ENCODE assay signal across 1 cellular context in genomic region chr16:2242598-2242997, GRCh38.
TF ChIP-seq lines count a peak whose summit lies in the region.

No MANE protein-coding gene starts in this region.

TF ChIP-seq in K562, 482 proteins besides CTCF, POLR2A, EP300 and RAD21:
- TF ChIP-seq CC2D1A (IDR thresholded peaks at IDR 0.05): no peak
- TF ChIP-seq ZNF232 (CRISPR knock-in tag; IDR thresholded peaks at IDR 0.05): no peak
- no peak for TF ChIP-seq FOXA3 (CRISPR knock-in tag; conservative IDR thresholded peaks at IDR 0.05 in 1 of 2, IDR thresholded peaks at IDR 0.05 in 1 of 2)
- TF ChIP-seq, protein P1, sequence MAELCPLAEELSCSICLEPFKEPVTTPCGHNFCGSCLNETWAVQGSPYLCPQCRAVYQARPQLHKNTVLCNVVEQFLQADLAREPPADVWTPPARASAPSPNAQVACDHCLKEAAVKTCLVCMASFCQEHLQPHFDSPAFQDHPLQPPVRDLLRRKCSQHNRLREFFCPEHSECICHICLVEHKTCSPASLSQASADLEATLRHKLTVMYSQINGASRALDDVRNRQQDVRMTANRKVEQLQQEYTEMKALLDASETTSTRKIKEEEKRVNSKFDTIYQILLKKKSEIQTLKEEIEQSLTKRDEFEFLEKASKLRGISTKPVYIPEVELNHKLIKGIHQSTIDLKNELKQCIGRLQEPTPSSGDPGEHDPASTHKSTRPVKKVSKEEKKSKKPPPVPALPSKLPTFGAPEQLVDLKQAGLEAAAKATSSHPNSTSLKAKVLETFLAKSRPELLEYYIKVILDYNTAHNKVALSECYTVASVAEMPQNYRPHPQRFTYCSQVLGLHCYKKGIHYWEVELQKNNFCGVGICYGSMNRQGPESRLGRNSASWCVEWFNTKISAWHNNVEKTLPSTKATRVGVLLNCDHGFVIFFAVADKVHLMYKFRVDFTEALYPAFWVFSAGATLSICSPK (IDR thresholded peaks at IDR 0.05; ENCODE audit: borderline replicate concordance): no peak
- no peak for TF ChIP-seq KAT8 (IDR thresholded peaks at IDR 0.05; ENCODE audit: low read depth)
- TF ChIP-seq SPI1 (IDR thresholded peaks at IDR 0.05; ENCODE audit: borderline replicate concordance, low read depth, low read length): peak; percentile 73
- no peak for TF ChIP-seq MAFK (IDR thresholded peaks at IDR 0.05; ENCODE audit: low read length)
- TF ChIP-seq, protein P2, sequence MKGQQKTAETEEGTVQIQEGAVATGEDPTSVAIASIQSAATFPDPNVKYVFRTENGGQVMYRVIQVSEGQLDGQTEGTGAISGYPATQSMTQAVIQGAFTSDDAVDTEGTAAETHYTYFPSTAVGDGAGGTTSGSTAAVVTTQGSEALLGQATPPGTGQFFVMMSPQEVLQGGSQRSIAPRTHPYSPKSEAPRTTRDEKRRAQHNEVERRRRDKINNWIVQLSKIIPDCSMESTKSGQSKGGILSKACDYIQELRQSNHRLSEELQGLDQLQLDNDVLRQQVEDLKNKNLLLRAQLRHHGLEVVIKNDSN (CRISPR knock-in tag; IDR thresholded peaks at IDR 0.05): no peak
- no peak for TF ChIP-seq CBFA2T3 (IDR thresholded peaks at IDR 0.05)
- TF ChIP-seq SP1 (CRISPR knock-in tag; IDR thresholded peaks at IDR 0.05): no peak
- TF ChIP-seq PRPF4 (IDR thresholded peaks at IDR 0.05; ENCODE audit: insufficient read depth, low read depth, low read length, poor library complexity, severe bottlenecking): no peak
- no peak for TF ChIP-seq ZC3H8 (IDR thresholded peaks at IDR 0.05)
- peak; percentile 79; the same call in 1 of the 2 replicates for TF ChIP-seq KLF13 (tag; IDR thresholded peaks at IDR 0.05; ENCODE audit: borderline replicate concordance, low read depth)
- TF ChIP-seq ARNT (IDR thresholded peaks at IDR 0.05): no peak
- TF ChIP-seq STAT5B (CRISPR knock-in tag; IDR thresholded peaks at IDR 0.05): no peak
